28 cellular contexts compared by ENCODE assay signal in genomic region chr18:49473721-49474120, GRCh38.
"Had no signal": no experiment of that assay in that cellular context is flagged by ENCODE, and none has a peak within 500 bp of the region (broad histone marks: within the 10 kb centered on the region; RNA-seq: fewer than 3 reads in every experiment).

No MANE protein-coding gene starts in this region.

- H3K9me3 ChIP-seq: ascending aorta, body of pancreas, SJCRH30 had no signal

- H3K4me1 ChIP-seq: body of pancreas, SJCRH30 had no signal

- H3K27me3 ChIP-seq: ascending aorta, body of pancreas, SJCRH30 had no signal

- H3K36me3 ChIP-seq: SJCRH30 had no signal

- H3K27ac ChIP-seq: ascending aorta, body of pancreas, SJCRH30 had no signal

- H3K4me3 ChIP-seq: ascending aorta, body of pancreas, SJCRH30 had no signal

- ATAC-seq: activated T-cell treated with anti-CD3 and anti-CD28 coated beads, Interleukin-2, amount 50 U/mL, for 4 hours; body of pancreas; Panc1; T-helper 17 cell had no signal

- DNase-seq: activated B cell treated with CpG ODN at 0.5 μM for 24 hours; activated CD4-positive, alpha-beta T cell treated with anti-CD3 and anti-CD28 coated beads for 1 hour; activated CD4-positive, alpha-beta T cell treated with anti-CD3 and anti-CD28 coated beads, Interleukin-2, amount 10 ng/mL, durations not matched to agents 24 days and 14 days; activated CD4-positive, alpha-beta T cell treated with anti-CD3 and anti-CD28 coated beads, Interleukin-2, amount 50 U/mL, for 48 hours; activated CD8-positive, alpha-beta memory T cell treated with anti-CD3 and anti-CD28 coated beads for 24 hours; activated effector memory CD4-positive, alpha-beta T cell treated with anti-CD3 and anti-CD28 coated beads, Interleukin-2, amount 50 U/mL, for 16 hours; activated naive CD4-positive, alpha-beta T cell treated with Interleukin-2 at 50 U/mL for 16 hours; activated naive CD8-positive, alpha-beta T cell treated with anti-CD3 and anti-CD28 coated beads for 36 hours; activated T-cell treated with anti-CD3 and anti-CD28 coated beads, Interleukin-2, amount 50 U/mL, for 4 hours; body of pancreas; IMR-90; Kasumi-1; KBM-7; NCI-H1092; NCI-H1417; NCI-H1930; NCI-H2171; NCI-H345; NCI-H510A; NCI-H526 treated with DMSO at 0.1 percent for 48 hours; OCI-M1; Right ventricle myocardium superior; RPMI8226; SJCRH30; T-helper 17 cell; T-helper 9 cell had no signal
